In the genomic region with DNA sequence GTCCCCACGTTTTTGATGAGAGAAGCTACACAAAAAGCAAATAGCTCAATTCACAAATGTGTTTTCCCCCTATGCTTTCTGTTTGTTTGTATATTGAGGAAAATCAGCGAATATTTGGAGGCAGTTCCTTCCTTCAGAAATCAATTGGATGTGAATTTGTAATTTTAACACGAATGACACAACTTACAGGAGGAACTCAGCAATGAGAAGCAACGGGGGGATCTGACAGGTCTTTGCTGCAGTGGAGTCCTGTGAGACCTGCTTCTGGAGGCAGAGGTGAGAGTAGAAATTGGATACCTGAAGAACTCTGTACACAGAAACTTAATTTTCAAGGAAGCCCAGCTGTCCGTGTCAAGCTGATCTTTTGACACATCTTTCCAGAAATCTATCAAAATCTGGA, we compare ENCODE assay signal across 34 cellular contexts.
"Had no signal": no experiment of that assay in that cellular context is flagged by ENCODE, and none has a peak within 500 bp of the region (broad histone marks: within the 10 kb centered on the region; RNA-seq: fewer than 3 reads in every experiment).

No MANE protein-coding gene starts in this region.

- DNase-seq: activated CD4-positive, alpha-beta T cell treated with anti-CD3 and anti-CD28 coated beads for 36 hours; activated CD4-positive, alpha-beta T cell treated with anti-CD3 and anti-CD28 coated beads, Interleukin-2, amount 10 ng/mL, durations not matched to agents 7 days and 5 days; activated CD4-positive, alpha-beta T cell treated with anti-CD3 and anti-CD28 coated beads, Interleukin-2, amount 50 U/mL, for 48 hours; activated CD8-positive, alpha-beta T cell treated with anti-CD3 and anti-CD28 coated beads, Interleukin-2, amount 10 ng/mL, durations not matched to agents 7 days and 5 days; activated gamma-delta T cell treated with Interleukin-2 at 50 U/mL for 16 hours; activated naive CD4-positive, alpha-beta T cell treated with anti-CD3 and anti-CD28 coated beads for 36 hours; activated T-cell treated with anti-CD3 and anti-CD28 coated beads for 4 hours; activated T-cell treated with anti-CD3 and anti-CD28 coated beads, Interleukin-2, amount 50 U/mL, for 4 hours; adrenal gland; colonic mucosa; NCI-H1092 treated with DMSO at 0.1 percent for 48 hours; NCI-H1417; NCI-H146; NCI-H187; NCI-H2029 treated with DMSO at 0.1 percent for 48 hours; NCI-H2107; NCI-H2227 treated with DMSO at 0.1 percent for 48 hours; NCI-H446 treated with DMSO at 0.1 percent for 48 hours; NCI-H524 treated with DMSO at 0.1 percent for 48 hours; NK-92 treated with Interleukin-12 subunit alpha and Interleukin-12 subunit beta, amount 100 ng/mL, for 24 hours; PC-3; Peyer's patch; RPMI8226; SHP77 treated with DMSO at 0.1 percent for 48 hours; SK-N-SH had no signal

- H3K4me1 Mint-ChIP-seq: activated CD4-positive, alpha-beta T cell treated with anti-CD3 and anti-CD28 coated beads for 36 hours; activated CD4-positive, alpha-beta T cell treated with anti-CD3 and anti-CD28 coated beads, Interleukin-2, amount 10 ng/mL, durations not matched to agents 7 days and 5 days; central memory CD8-positive, alpha-beta T cell had no signal

- H3K9me3 Mint-ChIP-seq: activated CD4-positive, alpha-beta T cell treated with anti-CD3 and anti-CD28 coated beads, Interleukin-2, amount 10 ng/mL, durations not matched to agents 7 days and 5 days; activated naive CD4-positive, alpha-beta T cell treated with anti-CD3 and anti-CD28 coated beads for 36 hours; activated naive CD4-positive, alpha-beta T cell treated with anti-CD3 and anti-CD28 coated beads, Interleukin-2, amount 50 U/mL, for 72 hours; activated T-cell treated with anti-CD3 and anti-CD28 coated beads, Interleukin-2, amount 50 U/mL, for 4 hours; activated T-helper 1 cell treated with anti-CD3 and anti-CD28 coated beads, Interleukin-12 subunit alpha, Interleukin-12 subunit beta, Interleukin-2, Interleukin-4 antibody, amounts not matched to agents 30 ng/mL and 10 ng/mL and 1 ng/mL, durations not matched to agents 14 hours and 24 hours and 36 hours; T-helper 1 cell treated with Interleukin-12 subunit alpha and Interleukin-12 subunit beta and Interleukin-4 antibody, amounts not matched to agents 30 μg/mL and 1 μg/mL, for 36 hours; T-helper 2 cell treated with Interferon-gamma antibody and Interleukin-4, amounts not matched to agents 5 μg/mL and 100 μg/mL, for 36 hours had no signal

- H3K27me3 Mint-ChIP-seq: activated CD4-positive, alpha-beta T cell treated with anti-CD3 and anti-CD28 coated beads for 36 hours; activated CD4-positive, alpha-beta T cell treated with anti-CD3 and anti-CD28 coated beads, Interleukin-2, amount 10 ng/mL, durations not matched to agents 7 days and 5 days; central memory CD8-positive, alpha-beta T cell had no signal

- H3K4me2 ChIP-seq: KMS-11, SK-N-SH had no signal

- H3K27ac ChIP-seq: adrenal gland, cardiac muscle cell, colonic mucosa, KMS-11, Peyer's patch, SJSA1 had no signal

- H3K4me3 Mint-ChIP-seq: activated CD4-positive, alpha-beta T cell treated with anti-CD3 and anti-CD28 coated beads for 36 hours; activated CD4-positive, alpha-beta T cell treated with anti-CD3 and anti-CD28 coated beads, Interleukin-2, amount 10 ng/mL, durations not matched to agents 7 days and 5 days; activated CD8-positive, alpha-beta T cell treated with anti-CD3 and anti-CD28 coated beads, Interleukin-2, amount 10 ng/mL, durations not matched to agents 7 days and 5 days; activated naive CD4-positive, alpha-beta T cell treated with anti-CD3 and anti-CD28 coated beads for 36 hours; activated T-cell treated with anti-CD3 and anti-CD28 coated beads, Interleukin-2, amount 50 U/mL, for 4 hours; activated T-helper 1 cell treated with anti-CD3 and anti-CD28 coated beads, Interleukin-12 subunit alpha, Interleukin-12 subunit beta, Interleukin-2, Interleukin-4 antibody, amounts not matched to agents 30 ng/mL and 10 ng/mL and 1 ng/mL, durations not matched to agents 14 hours and 24 hours and 36 hours; central memory CD8-positive, alpha-beta T cell; T-helper 1 cell treated with Interleukin-12 subunit alpha and Interleukin-12 subunit beta and Interleukin-4 antibody, amounts not matched to agents 30 μg/mL and 1 μg/mL, for 36 hours; T-helper 2 cell treated with Interferon-gamma antibody and Interleukin-4, amounts not matched to agents 5 μg/mL and 100 μg/mL, for 36 hours had no signal

- H3K4me3 ChIP-seq: adrenal gland, cardiac muscle cell, colonic mucosa, Peyer's patch, SJSA1 had no signal

- H3K36me3 ChIP-seq: adrenal gland, cardiac muscle cell, colonic mucosa, Peyer's patch, SJSA1 had no signal

- H3K36me3 Mint-ChIP-seq: activated naive CD4-positive, alpha-beta T cell treated with anti-CD3 and anti-CD28 coated beads, Interleukin-2, amount 50 U/mL, for 72 hours had no signal

- H3K27ac Mint-ChIP-seq: activated CD4-positive, alpha-beta T cell treated with anti-CD3 and anti-CD28 coated beads for 36 hours; activated CD4-positive, alpha-beta T cell treated with anti-CD3 and anti-CD28 coated beads, Interleukin-2, amount 10 ng/mL, durations not matched to agents 7 days and 5 days; activated CD8-positive, alpha-beta T cell treated with anti-CD3 and anti-CD28 coated beads, Interleukin-2, amount 10 ng/mL, durations not matched to agents 7 days and 5 days; activated naive CD4-positive, alpha-beta T cell treated with anti-CD3 and anti-CD28 coated beads for 36 hours; activated naive CD4-positive, alpha-beta T cell treated with anti-CD3 and anti-CD28 coated beads, Interleukin-2, amount 50 U/mL, for 72 hours; activated T-helper 1 cell treated with anti-CD3 and anti-CD28 coated beads, Interleukin-12 subunit alpha, Interleukin-12 subunit beta, Interleukin-2, Interleukin-4 antibody, amounts not matched to agents 30 ng/mL and 10 ng/mL and 1 ng/mL, durations not matched to agents 14 hours and 24 hours and 36 hours; T-helper 1 cell treated with Interleukin-12 subunit alpha and Interleukin-12 subunit beta and Interleukin-4 antibody, amounts not matched to agents 30 μg/mL and 1 μg/mL, for 36 hours; T-helper 2 cell treated with Interferon-gamma antibody and Interleukin-4, amounts not matched to agents 5 μg/mL and 100 μg/mL, for 36 hours had no signal

- H3K9ac ChIP-seq: KMS-11, SK-N-SH had no signal

- H3K27me3 ChIP-seq: adrenal gland, cardiac muscle cell, colonic mucosa, Peyer's patch, SJSA1 had no signal

- ATAC-seq: activated CD4-positive, alpha-beta T cell treated with anti-CD3 and anti-CD28 coated beads for 36 hours; activated CD4-positive, CD25-positive, alpha-beta regulatory T cell treated with anti-CD3 and anti-CD28 coated beads, Interleukin-2, amount 50 U/mL, for 24 hours; activated CD8-positive, alpha-beta T cell treated with anti-CD3 and anti-CD28 coated beads, Interleukin-2, amount 10 ng/mL, durations not matched to agents 7 days and 5 days; activated naive CD4-positive, alpha-beta T cell treated with anti-CD3 and anti-CD28 coated beads, Interleukin-2, amount 50 U/mL, for 72 hours; activated T-cell treated with anti-CD3 and anti-CD28 coated beads, Interleukin-2, amount 50 U/mL, for 4 hours; PC-3 had no signal

- H3K4me1 ChIP-seq: adrenal gland, colonic mucosa, Peyer's patch had no signal
